ENCODE assay signal across 1 cellular context in genomic region chr2:109253216-109253615, GRCh38.
TF ChIP-seq lines count a peak whose summit lies in the region.

No MANE protein-coding gene starts in this region.

TF ChIP-seq in GM12878, 131 proteins besides CTCF, POLR2A, EP300 and RAD21 (continued from another document):
- TF ChIP-seq ELK1 (IDR thresholded peaks at IDR 0.05; ENCODE audit: low read depth, low read length) (no peak), ZNF274 (IDR thresholded peaks at IDR 0.05; ENCODE audit: insufficient read depth, insufficient read length) (no peak), SRF (IDR thresholded peaks at IDR 0.05; ENCODE audit: low read depth in 2 of 2, low read length in 2 of 2) (no peak), EZH2 (IDR thresholded peaks at IDR 0.05; ENCODE audit: borderline replicate concordance, control insufficient read depth, low read depth, low read length) (no peak), SP1 (IDR thresholded peaks at IDR 0.05; ENCODE audit: low read depth, low read length) (no peak), ZNF207 (IDR thresholded peaks at IDR 0.05; ENCODE audit: borderline replicate concordance) (no peak), PAX5 (IDR thresholded peaks at IDR 0.05; ENCODE audit: borderline replicate concordance, low read depth, low read length) (no peak), SMAD1 (IDR thresholded peaks at IDR 0.05; ENCODE audit: low read depth, partially characterized antibody) (no peak), USF1 (IDR thresholded peaks at IDR 0.05; ENCODE audit: borderline replicate concordance, extremely low read length, insufficient read depth, low read depth, low read length) (no peak), TBL1XR1 (IDR thresholded peaks at IDR 0.05; ENCODE audit: low read depth, low read length) (no peak), ATF3 (IDR thresholded peaks at IDR 0.05; ENCODE audit: borderline replicate concordance, extremely low read depth, low read depth, low read length) (no peak)
TF ChIP-seq in GM12878: peak in this region for 0.
